ENCODE assay signal across 8 cellular contexts in the genomic region with DNA sequence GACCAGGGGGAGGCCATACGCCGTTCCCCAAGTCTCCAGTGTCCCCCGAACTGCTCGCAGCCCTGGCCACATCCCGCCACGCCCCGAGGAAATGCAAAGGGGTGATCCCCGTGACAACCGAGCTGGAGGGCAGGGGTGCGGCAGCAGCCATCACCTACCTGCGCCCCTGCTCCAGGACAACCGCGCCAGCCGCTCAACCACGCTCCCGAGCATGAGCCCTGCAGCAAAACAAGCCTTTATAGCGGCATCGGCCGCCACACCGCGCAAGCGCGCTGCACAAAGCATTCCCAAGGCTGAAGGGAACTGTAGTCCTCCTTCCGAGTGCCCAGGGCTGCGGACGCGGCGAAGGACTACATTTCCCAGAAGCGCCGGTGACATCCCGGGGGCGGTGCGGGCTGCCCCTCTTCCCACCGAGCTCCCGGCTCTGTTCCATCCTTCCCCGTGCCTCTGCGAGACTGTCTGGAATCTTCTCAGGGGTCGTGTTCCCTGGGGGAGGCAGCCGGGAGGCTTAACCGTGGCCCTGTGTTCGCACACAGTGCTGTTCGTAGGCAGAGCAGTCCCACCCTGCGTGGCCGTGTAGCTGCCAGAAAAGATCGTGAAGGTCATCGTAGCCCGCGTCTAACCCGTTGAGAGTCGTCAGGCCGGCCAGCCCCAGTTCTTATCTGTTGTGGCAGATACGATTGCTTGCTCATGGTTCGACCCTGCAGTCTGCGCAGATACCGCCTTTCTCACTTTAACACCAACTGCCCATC. TPM values are rescaled to one million over a fixed set of nuclear protein-coding genes. Genes with fewer than 3 reads are reported as not detected.
DNase-seq lines count a peak whose midpoint lies in the region; ATAC-seq and TF ChIP-seq lines count a peak whose summit lies in the region.

Gene ABCC5 (minus strand): TSS at position 213 of the 752 bp plus-strand sequence. CDS start 3,492 bp downstream, outside the sequence.

- H3K27me3 ChIP-seq in BLaER1 treated with 17β-estradiol and CSF1 and Interleukin-3, amounts not matched to agents 10 nM and 100 nM: no peaks in the 10 kb centered on the region
- H3K27me3 ChIP-seq in liver (ENCODE audit: control insufficient read depth in 4 of 4, insufficient read depth in 4 of 4, low read length in 3 of 4): no peaks in the 10 kb centered on the region

- H3K9ac ChIP-seq in BLaER1 treated with 17β-estradiol and CSF1 and Interleukin-3, amounts not matched to agents 10 nM and 100 nM: peak within 1 kb of the TSS; percentile 75 to 89 (median 84)
- peak within 1 kb of the TSS; percentile 75 to 76 for H3K9ac ChIP-seq in liver (ENCODE audit: low read depth in 1 of 2, low read length in 2 of 2)

- TF ChIP-seq RAD21 in liver (IDR thresholded peaks at IDR 0.05): no peak

- peak; percentile 91 for DNase-seq in NCI-H526 treated with DMSO at 0.1 percent for 48 hours (lab: John Stamatoyannopoulos, UW)
- DNase-seq in activated CD4-positive, alpha-beta T cell treated with anti-CD3 and anti-CD28 coated beads, Interleukin-2, amount 50 U/mL, for 1 hour: peak; percentile 79
- peak; percentile 94 for DNase-seq in dermis blood vessel endothelial cell
- DNase-seq in stimulated activated CD4-positive, alpha-beta T cell treated with anti-CD3 and anti-CD28 coated beads, Interleukin-4, amount 100 ng/mL, for 24 hours: peak; percentile 87

- H3K36me3 ChIP-seq in BLaER1 treated with 17β-estradiol and CSF1 and Interleukin-3, amounts not matched to agents 10 nM and 100 nM: peaks cover 14 to 15% (median 14%) of the 10 kb centered on the region in 11 experiments
- peaks cover 0 to 6% (median under 1%) of the 10 kb centered on the region in 4 donors for H3K36me3 ChIP-seq in liver (ENCODE audit: control insufficient read depth in 4 of 4, insufficient read depth in 3 of 4, low read depth in 1 of 4, low read length in 3 of 4)

- ATAC-seq in GM19328 (IDR thresholded peaks at IDR 0.05; ENCODE audit: unreplicated experiment): peak; percentile 93
- ATAC-seq in HG03520 (IDR thresholded peaks at IDR 0.05; ENCODE audit: unreplicated experiment): peak; percentile 94

- peak within 1 kb of the TSS in 10 of 11 experiments; percentile 48 to 87 (median 80); a peak in 20 of 22 replicates for H3K27ac ChIP-seq in BLaER1 treated with 17β-estradiol and CSF1 and Interleukin-3, amounts not matched to agents 10 nM and 100 nM
- H3K27ac ChIP-seq in liver (ENCODE audit: low read depth in 1 of 2, low read length in 2 of 2): peak within 1 kb of the TSS; percentile 60 to 67

- H3K4me2 ChIP-seq in BLaER1 treated with 17β-estradiol and CSF1 and Interleukin-3, amounts not matched to agents 10 nM and 100 nM: peak within 1 kb of the TSS; percentile 68 to 97 (median 87)

- peak within 1 kb of the TSS; percentile 84 to 98 (median 93) for H3K4me3 ChIP-seq in BLaER1 treated with 17β-estradiol and CSF1 and Interleukin-3, amounts not matched to agents 10 nM and 100 nM
- H3K4me3 ChIP-seq in liver (ENCODE audit: low read depth in 1 of 3, low read length in 3 of 3): peak within 1 kb of the TSS; percentile 70 to 98 (median 90)

- WGBS in liver: under 1% methylated on average over 55 of the region's 55 CpGs

- H4K20me1 ChIP-seq in BLaER1 treated with 17β-estradiol and CSF1 and Interleukin-3, amounts not matched to agents 10 nM and 100 nM: peaks cover 0 to 23% (median 0%) of the 10 kb centered on the region in 11 experiments; a peak in 5 of 22 replicates

- no peak for TF ChIP-seq CTCF in liver (IDR thresholded peaks at IDR 0.05; ENCODE audit: low read depth, low read length, missing input control)

- H3K4me1 ChIP-seq in BLaER1 treated with 17β-estradiol and CSF1 and Interleukin-3, amounts not matched to agents 10 nM and 100 nM: peaks cover 32 to 59% (median 43%) of the 10 kb centered on the region in 10 experiments
- peaks cover 0 to 12% (median 6%) of the 10 kb centered on the region in 4 donors for H3K4me1 ChIP-seq in liver (ENCODE audit: control insufficient read depth in 4 of 4, insufficient read depth in 4 of 4, low read length in 3 of 4)

- H3K9me3 ChIP-seq in BLaER1 treated with 17β-estradiol and CSF1 and Interleukin-3, amounts not matched to agents 10 nM and 100 nM (replicated peaks in 1 of 11): no peaks in the 10 kb centered on the region
- H3K9me3 ChIP-seq in liver (ENCODE audit: control insufficient read depth in 4 of 4, low read length in 3 of 4): no peaks in the 10 kb centered on the region

TF ChIP-seq in liver, 16 proteins besides CTCF, POLR2A, EP300 and RAD21:
- no peak for TF ChIP-seq FOXA2 (IDR thresholded peaks at IDR 0.05)
- peak in 1 of 2 donors; percentile 44 for TF ChIP-seq GABPA (IDR thresholded peaks at IDR 0.05 in 1 of 2, conservative IDR thresholded peaks at IDR 0.05 in 1 of 2)
- TF ChIP-seq, protein P1, sequence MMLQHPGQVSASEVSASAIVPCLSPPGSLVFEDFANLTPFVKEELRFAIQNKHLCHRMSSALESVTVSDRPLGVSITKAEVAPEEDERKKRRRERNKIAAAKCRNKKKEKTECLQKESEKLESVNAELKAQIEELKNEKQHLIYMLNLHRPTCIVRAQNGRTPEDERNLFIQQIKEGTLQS (IDR thresholded peaks at IDR 0.05): no peak
- peak; percentile 50 for TF ChIP-seq SP1 (IDR thresholded peaks at IDR 0.05)
- no peak for TF ChIP-seq TAF1 (conservative IDR thresholded peaks at IDR 0.05)
- peak; percentile 79 for TF ChIP-seq YY1 (IDR thresholded peaks at IDR 0.05)
- peak in 1 of 2 donors; percentile 27 for TF ChIP-seq RXRA (IDR thresholded peaks at IDR 0.05)
- peak; percentile 93 to 96 for TF ChIP-seq EGR1 (IDR thresholded peaks at IDR 0.05; ENCODE audit: low read depth in 2 of 2)
- peak; percentile 50 for TF ChIP-seq REST (IDR thresholded peaks at IDR 0.05)
- no peak for TF ChIP-seq ZBTB33 (IDR thresholded peaks at IDR 0.05)
- TF ChIP-seq, protein P2, sequence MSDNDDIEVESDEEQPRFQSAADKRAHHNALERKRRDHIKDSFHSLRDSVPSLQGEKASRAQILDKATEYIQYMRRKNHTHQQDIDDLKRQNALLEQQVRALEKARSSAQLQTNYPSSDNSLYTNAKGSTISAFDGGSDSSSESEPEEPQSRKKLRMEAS (IDR thresholded peaks at IDR 0.05): peak; percentile 65
- no peak for TF ChIP-seq JUND (IDR thresholded peaks at IDR 0.05)
- no peak for TF ChIP-seq HNF4A (conservative IDR thresholded peaks at IDR 0.05)
- peak; percentile 53 for TF ChIP-seq NR2F2 (IDR thresholded peaks at IDR 0.05)

RNA-seq across cellular contexts. Expression of gene ABCC5, which starts in this region (rescaled TPM):
- total RNA-seq in dermis blood vessel endothelial cell (13.7 and 19.1 TPM in 2 replicates), liver (10 to 100 TPM; 12.5 to 35.7 TPM)
- 1 to 10 TPM; 2.8 to 3.7 TPM for polyA plus RNA-seq in liver

Comparison
In these comparisons a context has a peak if more than half of its experiments do, and no peak if none do; other contexts are left out.
1. Peak in every context shown above with its lines: DNase-seq, ATAC-seq, H3K4me3 ChIP-seq and H3K27ac ChIP-seq.